ENCODE assay signal across 18 cellular contexts in the genomic region with DNA sequence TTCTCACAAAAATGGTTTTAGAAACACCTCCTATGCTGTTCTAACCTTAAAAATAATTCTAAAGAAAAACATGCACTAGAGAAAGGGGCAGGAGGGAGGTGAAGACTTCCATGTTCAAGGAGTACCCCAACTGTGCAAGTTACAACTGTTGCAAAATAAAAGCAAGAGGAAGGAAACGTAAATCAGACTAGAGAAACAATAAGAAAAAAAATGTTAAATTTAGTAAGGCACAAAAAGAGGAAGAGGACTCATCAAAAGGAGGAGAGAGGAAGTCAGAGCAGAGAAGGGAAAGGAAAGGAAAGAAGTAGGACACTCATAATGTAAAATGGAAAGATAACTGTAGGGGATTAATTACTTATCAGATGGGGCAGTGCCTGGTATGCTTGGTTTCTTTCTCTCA. TPM values are rescaled to one million over a fixed set of nuclear protein-coding genes. Genes with fewer than 3 reads are reported as not detected.
DNase-seq lines count a peak whose midpoint lies in the region; ATAC-seq and TF ChIP-seq lines count a peak whose summit lies in the region.
"Had no signal": no experiment of that assay in that cellular context is flagged by ENCODE, and none has a peak within 500 bp of the region (broad histone marks: within the 10 kb centered on the region; RNA-seq: fewer than 3 reads in every experiment).

No MANE protein-coding gene starts in this region.

- peaks cover 12% of the 10 kb centered on the region for H3K4me1 Mint-ChIP-seq in activated T-cell treated with anti-CD3 and anti-CD28 coated beads, Interleukin-2, amount 50 U/mL, for 72 hours (ENCODE audit: low read depth)
- peaks cover 15 to 27% (median 27%) of the 10 kb centered on the region in 3 donors for H3K4me1 Mint-ChIP-seq in T-cell

- no peaks in the 10 kb centered on the region for H3K9me2 ChIP-seq in PC-3 (replicated peaks; ENCODE audit: low read length)

- peaks cover 5 to 10% of the 10 kb centered on the region in 2 donors for H3K9me3 Mint-ChIP-seq in activated T-cell treated with anti-CD3 and anti-CD28 coated beads, Interleukin-2, amount 50 U/mL, for 72 hours
- peaks cover 0 to 10% (median 8%) of the 10 kb centered on the region in 3 donors for H3K9me3 Mint-ChIP-seq in T-cell

- TF ChIP-seq CTCF in neutrophil (IDR thresholded peaks at IDR 0.05) (no peak), breast epithelium (IDR thresholded peaks at IDR 0.05) (no peak), PC-3 (conservative IDR thresholded peaks at IDR 0.05; ENCODE audit: low read depth, low read length) (no peak)

- H2AFZ ChIP-seq in PC-3 (ENCODE audit: low read length) = no peak overlapping the region

- no peaks in the 10 kb centered on the region for H3K9me3 ChIP-seq in neutrophil
- H3K9me3 ChIP-seq in breast epithelium = no peaks in the 10 kb centered on the region
- no peaks in the 10 kb centered on the region for H3K9me3 ChIP-seq in PC-3 (ENCODE audit: low read length)
- H3K9me3 ChIP-seq: upper lobe of left lung had no signal

- intact Hi-C loops in breast epithelium (cut with DNase I; ENCODE audit: low total_unique reads) (no loop called here), PC-3 (cut with micrococcal nuclease) (no loop called here)

- no peak overlapping the region for H3K4me3 ChIP-seq in neutrophil (ENCODE audit: low read depth in 1 of 2, low read length in 1 of 2)
- H3K4me3 ChIP-seq in breast epithelium = no peak overlapping the region
- no peak overlapping the region for H3K4me3 ChIP-seq in PC-3 (ENCODE audit: low read length)
- H3K4me3 ChIP-seq: lung, upper lobe of left lung had no signal

- ATAC-seq in activated T-cell treated with anti-CD3 and anti-CD28 coated beads, Interleukin-2, amount 50 U/mL, for 72 hours (replicated peaks in 1 of 2) = no peak
- no peak for ATAC-seq in T-cell (replicated peaks in 1 of 4)
- no peak for ATAC-seq in HG02571 (IDR thresholded peaks at IDR 0.05; ENCODE audit: unreplicated experiment)
- ATAC-seq in PC-3 = no peak

- no TSS peak for BruUV-seq in PC-3 (replicated peaks; lab: Mats Ljungman, UMichigan)

- CTCF ChIA-PET in T-cell (lab: Charles Lee) = interaction anchor here (0.6 to 0.7 kb wide), 3 partner anchors 115 to 311 kb away, joined by 3 to 5 read pairs (median 4); no protein-coding TSS in a partner anchor
- CTCF ChIA-PET in PC-3 (lab: Charles Lee) = no interaction called here

- H3K36me3 ChIP-seq in neutrophil (no peaks in the 10 kb centered on the region), breast epithelium (no peaks in the 10 kb centered on the region), PC-3 (ENCODE audit: low read depth, low read length) (no peaks in the 10 kb centered on the region; the same call in 1 of the 2 replicates)
- H3K36me3 ChIP-seq: upper lobe of left lung had no signal

- peak overlapping the region; percentile 47 for H3K27ac Mint-ChIP-seq in activated T-cell treated with anti-CD3 and anti-CD28 coated beads, Interleukin-2, amount 50 U/mL, for 72 hours
- peak overlapping the region; percentile 3 to 4 for H3K27ac Mint-ChIP-seq in T-cell
- H3K27ac Mint-ChIP-seq: activated CD4-positive, alpha-beta T cell treated with anti-CD3 and anti-CD28 coated beads, Interleukin-2, amount 10 ng/mL, durations not matched to agents 24 days and 14 days; HFFc6 had no signal

- no peak overlapping the region for H3K4me2 ChIP-seq in PC-3 (ENCODE audit: low read length)

- H3K4me1 ChIP-seq in neutrophil (ENCODE audit: control insufficient read depth in 1 of 2, insufficient read depth in 1 of 2, low read depth in 1 of 2, low read length in 1 of 2) = peaks cover 15 to 21% of the 10 kb centered on the region in 2 experiments
- H3K4me1 ChIP-seq in breast epithelium = peaks cover 0 to 3% of the 10 kb centered on the region in 2 donors
- H3K4me1 ChIP-seq in PC-3 (ENCODE audit: insufficient read depth, low read length) = no peaks in the 10 kb centered on the region; the same call in 1 of the 2 replicates

- POLR2A ChIA-PET in T-cell (lab: Charles Lee) (no interaction called here), PC-3 (lab: Charles Lee; ENCODE audit: unreplicated experiment) (no interaction called here)

- no peaks in the 10 kb centered on the region for H3K27me3 Mint-ChIP-seq in activated T-cell treated with anti-CD3 and anti-CD28 coated beads, Interleukin-2, amount 50 U/mL, for 72 hours (ENCODE audit: low read depth)
- H3K27me3 Mint-ChIP-seq in T-cell = no peaks in the 10 kb centered on the region
- H3K27me3 Mint-ChIP-seq: activated CD4-positive, alpha-beta T cell treated with anti-CD3 and anti-CD28 coated beads, Interleukin-2, amount 10 ng/mL, durations not matched to agents 24 days and 14 days had no signal

- DNase-seq in activated T-cell treated with anti-CD3 and anti-CD28 coated beads, Interleukin-2, amount 50 U/mL, for 72 hours = no peak
- no peak for DNase-seq in activated T-cell treated with anti-CD3 and anti-CD28 coated beads, Interleukin-2, amount 50 U/mL, for 1 hour
- peak; percentile 89 for DNase-seq in MV-4-11 (lab: John Stamatoyannopoulos, UW)
- DNase-seq in T-cell = no peak
- DNase-seq in breast epithelium (ENCODE audit: low spot score in 2 of 2) = no peak
- no peak for DNase-seq in PC-3
- DNase-seq: activated effector memory CD4-positive, alpha-beta T cell treated with Interleukin-2 at 50 U/mL for 16 hours; HFFc6; IMR-90; NCI-H1048; NCI-H1930; NCI-H345; upper lobe of left lung had no signal

- no peaks in the 10 kb centered on the region for H4K20me1 ChIP-seq in PC-3 (ENCODE audit: low read length)

- H3K27me3 ChIP-seq in neutrophil (peaks cover under 1% of the 10 kb centered on the region), breast epithelium (no peaks in the 10 kb centered on the region), PC-3 (ENCODE audit: low read length) (no peaks in the 10 kb centered on the region)
- H3K27me3 ChIP-seq: upper lobe of left lung had no signal

- H3K36me3 Mint-ChIP-seq in activated T-cell treated with anti-CD3 and anti-CD28 coated beads, Interleukin-2, amount 50 U/mL, for 72 hours (ENCODE audit: insufficient read depth in 2 of 2) = peaks cover 6 to 7% of the 10 kb centered on the region in 2 donors
- H3K36me3 Mint-ChIP-seq in T-cell = no peaks in the 10 kb centered on the region

- no peak overlapping the region for H3K9ac ChIP-seq in PC-3 (ENCODE audit: low read length)

- H3K79me2 ChIP-seq in PC-3 (ENCODE audit: low read length) = peaks cover 25% of the 10 kb centered on the region; the same call in 1 of the 2 replicates

- no peak for TF ChIP-seq POLR2A in breast epithelium (IDR thresholded peaks at IDR 0.05)

- H3K27ac ChIP-seq in neutrophil = peak overlapping the region; percentile 21
- H3K27ac ChIP-seq in breast epithelium = no peak overlapping the region
- H3K27ac ChIP-seq in PC-3 (ENCODE audit: low read length) = no peak overlapping the region
- H3K27ac ChIP-seq: 22Rv1 had no signal

- H3K4me3 Mint-ChIP-seq in activated T-cell treated with anti-CD3 and anti-CD28 coated beads, Interleukin-2, amount 50 U/mL, for 72 hours = no peak overlapping the region
- H3K4me3 Mint-ChIP-seq in T-cell = no peak overlapping the region
- H3K4me3 Mint-ChIP-seq: activated CD4-positive, alpha-beta T cell treated with anti-CD3 and anti-CD28 coated beads, Interleukin-2, amount 10 ng/mL, durations not matched to agents 24 days and 14 days; HFFc6 had no signal

- H3F3A ChIP-seq in PC-3 (ENCODE audit: low read length, unreplicated experiment) = no peaks in the 10 kb centered on the region

RNA-seq across cellular contexts. Expression of gene RAPH1, which starts 34.1 kb away (rescaled TPM):
- 1 to 10 TPM; 3.7 to 6.0 TPM for total RNA-seq in activated T-cell treated with anti-CD3 and anti-CD28 coated beads, Interleukin-2, amount 50 U/mL, for 72 hours
- 1 to 10 TPM; 1.4 to 4.4 (median 2.8) TPM for total RNA-seq in T-cell
- 10 to 100 TPM; 33.0 to 66.9 (median 62.3) TPM for total RNA-seq in breast epithelium
- total RNA-seq in PC-3 (2014; rRNA removed) = 7.0 and 40.3 TPM in 2 replicates
